Comparison of ENCODE assay signal across 22 cellular contexts in genomic region chr3:186603159-186603558, GRCh38. TPM values are rescaled to one million over a fixed set of nuclear protein-coding genes. Genes with fewer than 3 reads are reported as not detected.
"Had no signal": no experiment of that assay in that cellular context is flagged by ENCODE, and none has a peak within 500 bp of the region (broad histone marks: within the 10 kb centered on the region; RNA-seq: fewer than 3 reads in every experiment).

No MANE protein-coding gene starts in this region.

- H3K27ac ChIP-seq: colonic mucosa, esophagus squamous epithelium, foreskin keratinocyte, ovary, sigmoid colon, skin epidermis had no signal

- H3K9me3 Mint-ChIP-seq: naive thymus-derived CD4-positive, alpha-beta T cell; type B pancreatic cell had no signal

- ATAC-seq: foreskin keratinocyte; left colon; left ventricle myocardium superior; naive thymus-derived CD4-positive, alpha-beta T cell had no signal

- H3K4me3 Mint-ChIP-seq: naive thymus-derived CD4-positive, alpha-beta T cell; type B pancreatic cell had no signal

- H3K36me3 ChIP-seq: colonic mucosa, esophagus squamous epithelium, ovary, sigmoid colon had no signal

- H3K27ac Mint-ChIP-seq: progenitor cell of endocrine pancreas, type B pancreatic cell had no signal

- H3K27me3 ChIP-seq: colonic mucosa, esophagus squamous epithelium, foreskin keratinocyte, ovary, sigmoid colon had no signal

- DNase-seq: colonic mucosa; dermis blood vessel endothelial cell; esophagus squamous epithelium; foreskin keratinocyte; kidney; left colon; left ventricle myocardium superior; naive thymus-derived CD4-positive, alpha-beta T cell; nucleus accumbens; ovary; retina; sigmoid colon; stimulated activated naive CD4-positive, alpha-beta T cell had no signal

- H3K4me3 ChIP-seq: colonic mucosa, esophagus squamous epithelium, ovary, sigmoid colon, skin epidermis had no signal

- H3K9me3 ChIP-seq: colonic mucosa, esophagus squamous epithelium, ovary, sigmoid colon had no signal

- H3K4me1 ChIP-seq: colonic mucosa, foreskin keratinocyte, sigmoid colon had no signal

- H3K4me1 Mint-ChIP-seq: naive thymus-derived CD4-positive, alpha-beta T cell had no signal

- H3K36me3 Mint-ChIP-seq: naive thymus-derived CD4-positive, alpha-beta T cell; type B pancreatic cell had no signal

RNA-seq across cellular contexts. Expression of gene AHSG, which starts 9.7 kb away (rescaled TPM):
- total RNA-seq: dermis blood vessel endothelial cell; epithelial cell of proximal tubule; esophagus squamous epithelium; kidney; left colon; left ventricle myocardium superior; lung microvascular endothelial cell; mesenteric fat pad; mononuclear cell; naive thymus-derived CD4-positive, alpha-beta T cell; sigmoid colon had no signal
- polyA plus RNA-seq: naive thymus-derived CD4-positive, alpha-beta T cell; ovary had no signal

RNA-seq across cellular contexts. Expression of gene FETUB, which starts 37.0 kb away (rescaled TPM):
- total RNA-seq: cerebellum; dermis blood vessel endothelial cell; epithelial cell of proximal tubule; foreskin keratinocyte; kidney; left colon; left ventricle myocardium superior; lung microvascular endothelial cell; mesenteric fat pad; mononuclear cell; naive thymus-derived CD4-positive, alpha-beta T cell; ovary; progenitor cell of endocrine pancreas; sigmoid colon had no signal
- polyA plus RNA-seq: foreskin keratinocyte; naive thymus-derived CD4-positive, alpha-beta T cell; neural cell; ovary had no signal

RNA-seq across cellular contexts. Expression of gene CRYGS, which starts 59.0 kb away (rescaled TPM):
- total RNA-seq: epithelial cell of proximal tubule had no signal
